Comparison of ENCODE assay signal across 8 cellular contexts in genomic region chr2:9799729-9800632, GRCh38. TPM values are rescaled to one million over a fixed set of nuclear protein-coding genes. Genes with fewer than 3 reads are reported as not detected.
DNase-seq lines count a peak whose midpoint lies in the region; ATAC-seq and TF ChIP-seq lines count a peak whose summit lies in the region.

No MANE protein-coding gene starts in this region.

- H3K9me3 ChIP-seq in MM.1S (replicated peaks; ENCODE audit: insufficient read depth, low read length) (no peaks in the 10 kb centered on the region), SU-DHL-6 (ENCODE audit: insufficient read depth, low read length) (no peaks in the 10 kb centered on the region), prostate gland (no peaks in the 10 kb centered on the region), uterus (no peaks in the 10 kb centered on the region)

- intact Hi-C loops in Right ventricle myocardium superior (cut with DNase I) (no loop called here), prostate gland (cut with DNase I) (loop anchor here (10.0 kb wide), 1 partner anchor 635 kb away; no protein-coding TSS in a partner anchor), uterus (cut with DNase I; ENCODE audit: low total_unique reads) (no loop called here)

- H3K36me3 ChIP-seq in MM.1S (replicated peaks; ENCODE audit: insufficient read depth, low read length): no peaks in the 10 kb centered on the region
- H3K36me3 ChIP-seq in SU-DHL-6 (ENCODE audit: low read length): no peaks in the 10 kb centered on the region
- H3K36me3 ChIP-seq in prostate gland: no peaks in the 10 kb centered on the region
- no peaks in the 10 kb centered on the region for H3K36me3 ChIP-seq in uterus

- peak overlapping the region in 1 of 2 donors; percentile 8 for H3K27ac Mint-ChIP-seq in activated naive CD4-positive, alpha-beta T cell treated with anti-CD3 and anti-CD28 coated beads, Interleukin-2, amount 50 U/mL, for 72 hours

- H3K9ac ChIP-seq in MM.1S (ENCODE audit: low read length) (no peak overlapping the region), SU-DHL-6 (ENCODE audit: low read length) (no peak overlapping the region)

- H3K9me2 ChIP-seq in MM.1S (replicated peaks; ENCODE audit: insufficient read depth, low read length): no peaks in the 10 kb centered on the region
- no peaks in the 10 kb centered on the region for H3K9me2 ChIP-seq in SU-DHL-6 (replicated peaks; ENCODE audit: insufficient read depth, low read length)

- peak; percentile 52 for DNase-seq in GM04504 (ENCODE audit: low read depth)
- peak; percentile 71 for DNase-seq in HCEC 1CT
- peak; percentile 75 for DNase-seq in MM.1S
- DNase-seq in activated naive CD4-positive, alpha-beta T cell treated with anti-CD3 and anti-CD28 coated beads, Interleukin-2, amount 50 U/mL, for 72 hours (ENCODE audit: low spot score in 2 of 2): peak; percentile 83 to 95
- DNase-seq in Right ventricle myocardium superior: peak; percentile 92
- peak; percentile 80 for DNase-seq in prostate gland (ENCODE audit: low spot score)
- peak; percentile 78 to 87 for DNase-seq in uterus

- TF ChIP-seq CTCF in MM.1S (IDR thresholded peaks at IDR 0.05; ENCODE audit: low read length): peak; percentile 96
- TF ChIP-seq CTCF in SU-DHL-6 (IDR thresholded peaks at IDR 0.05; ENCODE audit: insufficient read depth, low read length, poor library complexity, severe bottlenecking): peak; percentile 95
- TF ChIP-seq CTCF in prostate gland (IDR thresholded peaks at IDR 0.05): peak; percentile 95 to 97 (median 96)
- peak; percentile 87 to 93 (median 93) for TF ChIP-seq CTCF in uterus (IDR thresholded peaks at IDR 0.05)

- H2AFZ ChIP-seq in MM.1S (ENCODE audit: low read length) (peak overlapping the region; percentile 41; the same call in 1 of the 2 replicates), SU-DHL-6 (ENCODE audit: low read depth, low read length, severe bottlenecking) (no peak overlapping the region)

- H3K4me1 ChIP-seq in MM.1S (ENCODE audit: low read length): no peaks in the 10 kb centered on the region
- peaks cover 4% of the 10 kb centered on the region for H3K4me1 ChIP-seq in prostate gland (replicated peaks)
- H3K4me1 ChIP-seq in uterus: no peaks in the 10 kb centered on the region

- H3F3A ChIP-seq in MM.1S (ENCODE audit: insufficient read depth, low read length): no peaks in the 10 kb centered on the region
- H3F3A ChIP-seq in SU-DHL-6 (ENCODE audit: insufficient read depth): no peaks in the 10 kb centered on the region

- TF ChIP-seq POLR2A in prostate gland (IDR thresholded peaks at IDR 0.05) (no peak), uterus (IDR thresholded peaks at IDR 0.05) (no peak)

- H3K9me3 Mint-ChIP-seq in activated naive CD4-positive, alpha-beta T cell treated with anti-CD3 and anti-CD28 coated beads, Interleukin-2, amount 50 U/mL, for 72 hours: no peaks in the 10 kb centered on the region

- no peaks in the 10 kb centered on the region for H3K36me3 Mint-ChIP-seq in activated naive CD4-positive, alpha-beta T cell treated with anti-CD3 and anti-CD28 coated beads, Interleukin-2, amount 50 U/mL, for 72 hours

- 21% methylated on average over 14 of the region's 14 CpGs for WGBS in prostate gland

- ATAC-seq in activated naive CD4-positive, alpha-beta T cell treated with anti-CD3 and anti-CD28 coated beads, Interleukin-2, amount 50 U/mL, for 72 hours: peak; percentile 94 to 95
- peak; percentile 92 for ATAC-seq in Right ventricle myocardium superior (ENCODE audit: poor library complexity)

- H3K4me3 ChIP-seq in MM.1S (ENCODE audit: low read length) (no peak overlapping the region), SU-DHL-6 (ENCODE audit: insufficient read depth, low read length, poor library complexity, severe bottlenecking) (no peak overlapping the region), prostate gland (no peak overlapping the region), uterus (no peak overlapping the region)

- H3K4me2 ChIP-seq in MM.1S (ENCODE audit: low read depth, low read length) (peak overlapping the region; percentile 37; the same call in 1 of the 2 replicates), SU-DHL-6 (ENCODE audit: low read depth, low read length, poor library complexity, severe bottlenecking) (no peak overlapping the region)

- no peaks in the 10 kb centered on the region for H3K27me3 ChIP-seq in MM.1S (replicated peaks; ENCODE audit: insufficient read depth, low read length)
- H3K27me3 ChIP-seq in SU-DHL-6 (ENCODE audit: low read length): no peaks in the 10 kb centered on the region
- no peaks in the 10 kb centered on the region for H3K27me3 ChIP-seq in prostate gland (replicated peaks; ENCODE audit: insufficient read depth)
- no peaks in the 10 kb centered on the region for H3K27me3 ChIP-seq in uterus

- no peaks in the 10 kb centered on the region for H4K20me1 ChIP-seq in MM.1S (ENCODE audit: insufficient read depth, low read length)
- H4K20me1 ChIP-seq in SU-DHL-6 (ENCODE audit: low read depth, low read length): no peaks in the 10 kb centered on the region

- H3K79me2 ChIP-seq in MM.1S (ENCODE audit: low read length) (no peaks in the 10 kb centered on the region), SU-DHL-6 (ENCODE audit: insufficient read depth, low read length) (no peaks in the 10 kb centered on the region)

- H3K27ac ChIP-seq in MM.1S (ENCODE audit: low read length) (no peak overlapping the region), SU-DHL-6 (ENCODE audit: low read depth, low read length) (no peak overlapping the region), prostate gland (peak overlapping the region in 1 of 2 donors; percentile 78), uterus (no peak overlapping the region)

RNA-seq across cellular contexts. Expression of gene TAF1B, which starts 43.3 kb away (rescaled TPM):
- 10 to 100 TPM; 22.7 to 28.8 TPM for total RNA-seq in activated naive CD4-positive, alpha-beta T cell treated with anti-CD3 and anti-CD28 coated beads, Interleukin-2, amount 50 U/mL, for 72 hours
- 6.1 TPM for total RNA-seq in Right ventricle myocardium superior
- total RNA-seq in prostate gland: 10 to 100 TPM; 14.8 to 16.0 TPM
- total RNA-seq in uterus: 10 to 100 TPM in 2 of 4 donors, 1 to 10 TPM in 2; 5.1 to 53.6 (median 19.0) TPM
